8 cellular contexts compared by ENCODE assay signal in genomic region chr10:67763499-67764011, GRCh38.
DNase-seq lines count a peak whose midpoint lies in the region; ATAC-seq and TF ChIP-seq lines count a peak whose summit lies in the region.

No MANE protein-coding gene starts in this region.

- peak overlapping the region; percentile 92 for H3K4me3 Mint-ChIP-seq in natural killer cell treated with Interleukin-12 subunit alpha and Interleukin-12 subunit beta and Interleukin-15 and Interleukin-18, amount 100 ng/mL, for 72 hours

- peak overlapping the region; percentile 52 for H3K9ac ChIP-seq in PC-3 (ENCODE audit: low read length)

- H2AFZ ChIP-seq in PC-3 (ENCODE audit: low read length), result peak overlapping the region; percentile 88

- peaks cover 17% of the 10 kb centered on the region for H3K27me3 ChIP-seq in PC-3 (ENCODE audit: low read length)

- H3K9me3 Mint-ChIP-seq in natural killer cell treated with Interleukin-12 subunit alpha and Interleukin-12 subunit beta and Interleukin-15 and Interleukin-18, amount 100 ng/mL, for 72 hours, result no peaks in the 10 kb centered on the region

- no peaks in the 10 kb centered on the region for H3K79me2 ChIP-seq in PC-3 (ENCODE audit: low read length)

- peaks cover 18 to 24% of the 10 kb centered on the region in 2 donors for H3K4me1 Mint-ChIP-seq in natural killer cell treated with Interleukin-12 subunit alpha and Interleukin-12 subunit beta and Interleukin-15 and Interleukin-18, amount 100 ng/mL, for 72 hours (ENCODE audit: low read depth in 2 of 2)

- H3K4me2 ChIP-seq in PC-3 (ENCODE audit: low read length), result peak overlapping the region; percentile 81

- H3K27ac Mint-ChIP-seq in natural killer cell treated with Interleukin-12 subunit alpha and Interleukin-12 subunit beta and Interleukin-15 and Interleukin-18, amount 100 ng/mL, for 72 hours, result peak overlapping the region; percentile 99

- H3F3A ChIP-seq in PC-3 (ENCODE audit: low read length, unreplicated experiment), result no peaks in the 10 kb centered on the region

- H3K27me3 Mint-ChIP-seq in natural killer cell treated with Interleukin-12 subunit alpha and Interleukin-12 subunit beta and Interleukin-15 and Interleukin-18, amount 100 ng/mL, for 72 hours, result peaks cover 4 to 12% of the 10 kb centered on the region in 2 donors

- intact Hi-C loops in PC-3 (cut with micrococcal nuclease), result loop anchor here (2.0 to 5.0 kb wide), 2 partner anchors 55 to 66 kb away; partner anchors contain the start of gene CTNNA3

- no peaks in the 10 kb centered on the region for H3K9me3 ChIP-seq in PC-3 (ENCODE audit: low read length)

- H3K36me3 Mint-ChIP-seq in natural killer cell treated with Interleukin-12 subunit alpha and Interleukin-12 subunit beta and Interleukin-15 and Interleukin-18, amount 100 ng/mL, for 72 hours, result no peaks in the 10 kb centered on the region

- peak in 13 of 14 donors; percentile 10 to 86 (median 78) for DNase-seq in C1 segment of cervical spinal cord (lab: John Stamatoyannopoulos, UW)
- DNase-seq in HPDE6-E6E7 (ENCODE audit: extremely low spot score), result peak; percentile 38
- DNase-seq in PC-3, result peak; percentile 84
- peak; percentile 70 for DNase-seq in activated T-helper 9 cell treated with anti-CD3 and anti-CD28 coated beads, Interleukin-2, amount 50 U/mL, for 16 hours (ENCODE audit: low read depth)
- peak; percentile 62 for DNase-seq in fibroblast of pulmonary artery (ENCODE audit: low read depth)
- peak; percentile 75 for DNase-seq in natural killer cell treated with Interleukin-12 subunit alpha and Interleukin-12 subunit beta and Interleukin-15 and Interleukin-18, amount 100 ng/mL, for 72 hours (ENCODE audit: low spot score)
- DNase-seq in stimulated activated naive CD4-positive, alpha-beta T cell treated with Interleukin-2 at 50 U/mL for 16 hours (lab: John Stamatoyannopoulos, UW), result peak; percentile 71

- H4K20me1 ChIP-seq in PC-3 (ENCODE audit: low read length), result no peaks in the 10 kb centered on the region

- H3K9me2 ChIP-seq in PC-3 (replicated peaks; ENCODE audit: low read length), result no peaks in the 10 kb centered on the region

- H3K4me1 ChIP-seq in PC-3 (ENCODE audit: insufficient read depth, low read length), result peaks cover 16% of the 10 kb centered on the region

- ATAC-seq in GM19455 (IDR thresholded peaks at IDR 0.05; ENCODE audit: unreplicated experiment), result peak; percentile 41
- peak; percentile 40 for ATAC-seq in PC-3
- peak; percentile 54 to 62 for ATAC-seq in natural killer cell treated with Interleukin-12 subunit alpha and Interleukin-12 subunit beta and Interleukin-15 and Interleukin-18, amount 100 ng/mL, for 72 hours

- peak overlapping the region; percentile 82 for H3K4me3 ChIP-seq in PC-3 (ENCODE audit: low read length)
- H3K4me3 ChIP-seq in fibroblast of pulmonary artery (replicated peaks; ENCODE audit: low read depth, low read length), result peak overlapping the region; percentile 68

- POLR2A ChIA-PET in PC-3 (lab: Charles Lee; ENCODE audit: unreplicated experiment), result no interaction called here

- H3K27ac ChIP-seq in PC-3 (ENCODE audit: low read length), result peak overlapping the region; percentile 2; the same call in 1 of the 2 replicates

- CTCF ChIA-PET in PC-3 (lab: Charles Lee), result interaction anchor here (0.6 to 1.2 kb wide), 2 partner anchors 66 to 97 kb away, joined by 3 to 7 read pairs; no protein-coding TSS in a partner anchor

- no peaks in the 10 kb centered on the region for H3K36me3 ChIP-seq in PC-3 (ENCODE audit: low read depth, low read length)

- no TSS peak for BruUV-seq in PC-3 (replicated peaks; lab: Mats Ljungman, UMichigan)

- no peak for TF ChIP-seq CTCF in PC-3 (conservative IDR thresholded peaks at IDR 0.05; ENCODE audit: low read depth, low read length)
- TF ChIP-seq CTCF in fibroblast of pulmonary artery (IDR thresholded peaks at IDR 0.05; ENCODE audit: low read length, missing control alignments), result no peak

Comparison
In these comparisons a context has a peak if more than half of its experiments do, and no peak if none do; other contexts are left out.
1. Peak in every context shown above with its lines: DNase-seq, ATAC-seq, H3K4me3 ChIP-seq and H3K27ac ChIP-seq.